ENCODE assay signal across 19 cellular contexts in the genomic region with DNA sequence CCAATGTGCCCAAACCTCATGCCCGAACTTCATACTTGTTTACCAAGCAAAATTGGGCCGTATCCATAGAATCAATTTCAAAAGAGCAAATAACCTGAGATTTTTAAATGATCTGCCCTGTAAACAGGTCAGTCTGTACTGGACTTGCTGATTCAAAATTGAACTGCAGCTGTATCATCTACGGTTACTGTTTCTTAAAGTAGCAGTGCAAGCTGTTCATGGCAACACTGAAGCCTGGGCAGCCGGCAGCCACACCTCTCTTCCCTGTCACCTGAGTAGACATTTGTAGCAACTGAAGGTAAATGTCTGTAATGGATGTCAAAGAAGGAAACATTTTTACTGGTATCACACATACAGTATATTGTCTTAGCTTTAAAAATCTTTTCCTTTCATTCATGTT. TPM values are rescaled to one million over a fixed set of nuclear protein-coding genes. Genes with fewer than 3 reads are reported as not detected.
DNase-seq lines count a peak whose midpoint lies in the region; ATAC-seq and TF ChIP-seq lines count a peak whose summit lies in the region.
"Had no signal": no experiment of that assay in that cellular context is flagged by ENCODE, and none has a peak within 500 bp of the region (broad histone marks: within the 10 kb centered on the region; RNA-seq: fewer than 3 reads in every experiment).

No MANE protein-coding gene starts in this region.

- H3K9me3 ChIP-seq in CD8-positive, alpha-beta memory T cell (ENCODE audit: low read length) = no peaks in the 10 kb centered on the region
- H3K9me3 ChIP-seq in gastrocnemius medialis = no peaks in the 10 kb centered on the region
- H3K9me3 ChIP-seq: SK-N-SH had no signal

- H3K27ac Mint-ChIP-seq in activated naive CD4-positive, alpha-beta T cell treated with anti-CD3 and anti-CD28 coated beads, Interleukin-2, amount 50 U/mL, for 24 hours = peak overlapping the region; percentile 25
- no peak overlapping the region for H3K27ac Mint-ChIP-seq in activated naive CD4-positive, alpha-beta T cell treated with anti-CD3 and anti-CD28 coated beads for 36 hours
- peak overlapping the region; percentile 12 to 76 (median 36) for H3K27ac Mint-ChIP-seq in CD8-positive, alpha-beta memory T cell
- H3K27ac Mint-ChIP-seq in activated T-helper 17 cell treated with anti-CD3 and anti-CD28 coated beads, Interleukin-2, amount 50 U/mL, for 72 hours = peak overlapping the region; percentile 76

- H3K27me3 ChIP-seq in CD8-positive, alpha-beta memory T cell (ENCODE audit: insufficient read depth, low read length, poor library complexity, severe bottlenecking) = no peaks in the 10 kb centered on the region
- H3K27me3 ChIP-seq in gastrocnemius medialis = no peaks in the 10 kb centered on the region

- POLR2A ChIA-PET in CD8-positive, alpha-beta memory T cell (lab: Charles Lee) = no interaction called here

- intact Hi-C loops in activated naive CD4-positive, alpha-beta T cell treated with anti-CD3 and anti-CD28 coated beads for 36 hours (cut with micrococcal nuclease) = loop anchor here (5.0 kb wide), 2 partner anchors 38 to 243 kb away; a partner anchor contains a TSS
- intact Hi-C loops in gastrocnemius medialis (cut with DNase I; ENCODE audit: low total_unique reads) = no loop called here

- TF ChIP-seq CTCF in gastrocnemius medialis (IDR thresholded peaks at IDR 0.05 in 4 of 5, conservative IDR thresholded peaks at IDR 0.05 in 1 of 5) = no peak

- no peaks in the 10 kb centered on the region for H3K27me3 Mint-ChIP-seq in activated naive CD4-positive, alpha-beta T cell treated with anti-CD3 and anti-CD28 coated beads, Interleukin-2, amount 50 U/mL, for 24 hours
- no peaks in the 10 kb centered on the region for H3K27me3 Mint-ChIP-seq in activated naive CD4-positive, alpha-beta T cell treated with anti-CD3 and anti-CD28 coated beads for 36 hours (ENCODE audit: low read depth)
- peaks cover 0 to 1% of the 10 kb centered on the region in 2 donors for H3K27me3 Mint-ChIP-seq in CD8-positive, alpha-beta memory T cell
- H3K27me3 Mint-ChIP-seq in activated T-helper 17 cell treated with anti-CD3 and anti-CD28 coated beads, Interleukin-2, amount 50 U/mL, for 72 hours = no peaks in the 10 kb centered on the region

- no peak overlapping the region for H3K27ac ChIP-seq in CD8-positive, alpha-beta memory T cell (ENCODE audit: low read depth, low read length)
- peak overlapping the region in 1 of 4 donors; percentile 50 for H3K27ac ChIP-seq in gastrocnemius medialis
- H3K27ac ChIP-seq: KMS-11, RWPE1 had no signal

- DNase-seq in activated naive CD4-positive, alpha-beta T cell treated with anti-CD3 and anti-CD28 coated beads for 36 hours = no peak
- DNase-seq in CD8-positive, alpha-beta memory T cell = no peak
- DNase-seq in gastrocnemius medialis (no peak), OCI-M1 (lab: John Stamatoyannopoulos, UW) (no peak), pons (ENCODE audit: low spot score) (no peak)
- DNase-seq: EL, GF-D8, IMR-90, NCI-H1092 treated with DMSO at 0.1 percent for 48 hours, NCI-H1436 treated with DMSO at 0.1 percent for 48 hours, NCI-H2029, NCI-H69, SHP77 treated with DMSO at 0.1 percent for 48 hours, SK-N-SH had no signal

- H3K4me1 ChIP-seq in CD8-positive, alpha-beta memory T cell (ENCODE audit: insufficient read depth, low read length) = peaks cover 74% of the 10 kb centered on the region
- peaks cover 11 to 21% of the 10 kb centered on the region in 2 donors for H3K4me1 ChIP-seq in gastrocnemius medialis

- no peak overlapping the region for H3K4me3 Mint-ChIP-seq in activated naive CD4-positive, alpha-beta T cell treated with anti-CD3 and anti-CD28 coated beads, Interleukin-2, amount 50 U/mL, for 24 hours
- no peak overlapping the region for H3K4me3 Mint-ChIP-seq in activated naive CD4-positive, alpha-beta T cell treated with anti-CD3 and anti-CD28 coated beads for 36 hours
- H3K4me3 Mint-ChIP-seq in CD8-positive, alpha-beta memory T cell = peak overlapping the region in 2 of 7 donors; percentile 5 to 6
- peak overlapping the region; percentile 26 for H3K4me3 Mint-ChIP-seq in activated T-helper 17 cell treated with anti-CD3 and anti-CD28 coated beads, Interleukin-2, amount 50 U/mL, for 72 hours

- in situ Hi-C loops in gastrocnemius medialis (cut with MboI; ENCODE audit: low sequenced_read_pairs in 4 of 4) = loop anchor here in 3 of 4 donors (25.0 kb wide), 2 partner anchors 1098 to 1373 kb away; no protein-coding TSS in a partner anchor

- CTCF ChIA-PET in activated naive CD4-positive, alpha-beta T cell treated with anti-CD3 and anti-CD28 coated beads for 36 hours (lab: Charles Lee) = interaction anchor here (1.3 to 5.5 kb wide), 2 partner anchors 14 to 17 kb away, joined by 5 to 42 read pairs; no protein-coding TSS in a partner anchor
- CTCF ChIA-PET in CD8-positive, alpha-beta memory T cell (lab: Charles Lee) = interaction anchor here (1.6 kb wide), 2 partner anchors 10 to 13 kb away, joined by 4 to 6 read pairs; no protein-coding TSS in a partner anchor

- H3K4me1 Mint-ChIP-seq in activated naive CD4-positive, alpha-beta T cell treated with anti-CD3 and anti-CD28 coated beads, Interleukin-2, amount 50 U/mL, for 24 hours = peaks cover 95% of the 10 kb centered on the region
- H3K4me1 Mint-ChIP-seq in activated naive CD4-positive, alpha-beta T cell treated with anti-CD3 and anti-CD28 coated beads for 36 hours (ENCODE audit: low read depth) = peaks cover 64% of the 10 kb centered on the region
- H3K4me1 Mint-ChIP-seq in CD8-positive, alpha-beta memory T cell = peaks cover 90 to 100% (median 98%) of the 10 kb centered on the region in 3 donors
- H3K4me1 Mint-ChIP-seq in activated T-helper 17 cell treated with anti-CD3 and anti-CD28 coated beads, Interleukin-2, amount 50 U/mL, for 72 hours = peaks cover 60% of the 10 kb centered on the region

- H3K4me3 ChIP-seq in CD8-positive, alpha-beta memory T cell (ENCODE audit: low read length) = no peak overlapping the region
- no peak overlapping the region for H3K4me3 ChIP-seq in gastrocnemius medialis

- H3K36me3 Mint-ChIP-seq in activated naive CD4-positive, alpha-beta T cell treated with anti-CD3 and anti-CD28 coated beads, Interleukin-2, amount 50 U/mL, for 24 hours = peaks cover 2% of the 10 kb centered on the region
- no peaks in the 10 kb centered on the region for H3K36me3 Mint-ChIP-seq in activated naive CD4-positive, alpha-beta T cell treated with anti-CD3 and anti-CD28 coated beads for 36 hours (ENCODE audit: low read depth)
- peaks cover 0 to 27% (median 5%) of the 10 kb centered on the region in 3 donors for H3K36me3 Mint-ChIP-seq in CD8-positive, alpha-beta memory T cell
- peaks cover 5% of the 10 kb centered on the region for H3K36me3 Mint-ChIP-seq in activated T-helper 17 cell treated with anti-CD3 and anti-CD28 coated beads, Interleukin-2, amount 50 U/mL, for 72 hours (ENCODE audit: low read depth)

- no peaks in the 10 kb centered on the region for H3K9me3 Mint-ChIP-seq in activated naive CD4-positive, alpha-beta T cell treated with anti-CD3 and anti-CD28 coated beads, Interleukin-2, amount 50 U/mL, for 24 hours
- H3K9me3 Mint-ChIP-seq in activated naive CD4-positive, alpha-beta T cell treated with anti-CD3 and anti-CD28 coated beads for 36 hours = no peaks in the 10 kb centered on the region
- no peaks in the 10 kb centered on the region for H3K9me3 Mint-ChIP-seq in CD8-positive, alpha-beta memory T cell
- no peaks in the 10 kb centered on the region for H3K9me3 Mint-ChIP-seq in activated T-helper 17 cell treated with anti-CD3 and anti-CD28 coated beads, Interleukin-2, amount 50 U/mL, for 72 hours

- peaks cover 8% of the 10 kb centered on the region for H3K36me3 ChIP-seq in CD8-positive, alpha-beta memory T cell (ENCODE audit: insufficient read depth, low read length)
- H3K36me3 ChIP-seq in gastrocnemius medialis = no peaks in the 10 kb centered on the region

- ATAC-seq in activated T-helper 17 cell treated with anti-CD3 and anti-CD28 coated beads, Interleukin-2, amount 50 U/mL, for 72 hours (replicated peaks) = no peak
- peak; percentile 51 to 73 for ATAC-seq in gastrocnemius medialis

- no peak for TF ChIP-seq POLR2A in gastrocnemius medialis (IDR thresholded peaks at IDR 0.05)

RNA-seq across cellular contexts. Expression of a gene that starts 10.6 kb away (rescaled TPM):
- 10 to 100 TPM; 25.2 to 26.2 TPM for total RNA-seq in activated naive CD4-positive, alpha-beta T cell treated with anti-CD3 and anti-CD28 coated beads for 36 hours
- 10 to 100 TPM; 22.2 to 24.1 TPM for total RNA-seq in CD8-positive, alpha-beta memory T cell
- 50.5 TPM for polyA plus RNA-seq in CD8-positive, alpha-beta memory T cell
- 10 to 100 TPM; 25.3 to 27.4 TPM for total RNA-seq in activated T-helper 17 cell treated with anti-CD3 and anti-CD28 coated beads, Interleukin-2, amount 50 U/mL, for 72 hours
- total RNA-seq in gastrocnemius medialis = 10 to 100 TPM; 25.0 to 51.0 (median 42.8) TPM

RNA-seq across cellular contexts. Expression of a gene that starts 39.1 kb away (rescaled TPM):
- total RNA-seq in activated naive CD4-positive, alpha-beta T cell treated with anti-CD3 and anti-CD28 coated beads for 36 hours = under 1 TPM; 0.74 to 0.93 TPM
- 1 to 10 TPM; 2.3 to 2.6 TPM for total RNA-seq in CD8-positive, alpha-beta memory T cell
- 1.8 TPM for polyA plus RNA-seq in CD8-positive, alpha-beta memory T cell
- total RNA-seq in activated T-helper 17 cell treated with anti-CD3 and anti-CD28 coated beads, Interleukin-2, amount 50 U/mL, for 72 hours = 1 to 10 TPM in 1 of 2 donors, under 1 TPM in 1; 0.32 to 2.5 TPM
- under 1 TPM in 3 of 4 donors, not detected in 1; 0.20 to 0.69 (median 0.39) TPM for total RNA-seq in gastrocnemius medialis
- total RNA-seq: H4, IMR-90 had no signal
- polyA plus RNA-seq: IMR-90 had no signal
